In the genomic region with DNA sequence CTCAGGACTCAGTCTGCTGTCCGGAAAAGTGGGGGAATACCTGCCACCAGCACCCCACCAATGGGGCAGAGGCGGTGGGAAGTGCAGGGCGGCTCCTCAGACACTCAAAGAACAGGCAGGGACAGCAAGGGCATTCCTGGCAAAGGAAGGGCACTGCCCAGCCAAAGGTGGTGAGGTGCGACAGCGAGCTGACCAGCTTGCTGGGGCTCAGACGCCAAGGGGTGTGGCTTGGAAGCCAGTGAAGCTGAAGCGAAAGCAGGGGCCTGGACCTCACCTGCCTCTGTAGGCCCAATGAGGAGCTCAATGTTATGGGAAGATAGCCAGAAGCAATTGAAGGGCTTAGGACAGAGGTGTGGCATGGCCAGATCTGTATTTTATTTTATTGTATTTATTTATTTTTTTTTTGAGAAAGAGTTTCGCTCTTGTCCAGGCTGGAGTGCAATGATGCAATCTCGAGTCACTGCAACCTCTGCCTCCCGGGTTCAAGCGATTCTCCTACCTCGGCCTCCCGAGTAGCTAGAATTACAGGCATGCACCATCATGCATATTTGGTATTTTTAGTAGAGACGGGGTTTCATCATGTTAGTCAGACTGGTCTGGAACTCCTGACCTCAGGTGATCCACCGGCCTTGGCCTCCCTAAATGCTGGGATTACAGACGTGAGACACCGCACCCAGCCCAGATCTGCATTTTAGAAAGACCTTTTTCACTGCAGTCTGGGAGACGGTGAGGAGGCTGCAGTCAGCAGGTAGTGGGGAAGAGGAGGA, we compare ENCODE assay signal across 1 cellular context.
A peak's percentile ranks its signal among the peaks of the same experiment; 100 is the strongest.
TF ChIP-seq lines count a peak whose summit lies in the region.

No MANE protein-coding gene starts in this region.

TF ChIP-seq in IMR-90, 13 proteins besides CTCF, POLR2A, EP300 and RAD21:
- TF ChIP-seq CHD1 (IDR thresholded peaks at IDR 0.05; ENCODE audit: low read depth, low read length), result no peak
- no peak for TF ChIP-seq NFE2L2 (IDR thresholded peaks at IDR 0.05; ENCODE audit: low read depth, low read length)
- TF ChIP-seq SMC3 (IDR thresholded peaks at IDR 0.05; ENCODE audit: low read depth, low read length), result no peak
- TF ChIP-seq CEBPB (IDR thresholded peaks at IDR 0.05; ENCODE audit: low read depth, low read length), result peak; percentile 63
- TF ChIP-seq RFX5 (IDR thresholded peaks at IDR 0.05; ENCODE audit: low read depth, low read length), result no peak
